ENCODE assay signal across 22 cellular contexts in genomic region chr5:173862047-173862477, GRCh38.
"Had no signal": no experiment of that assay in that cellular context is flagged by ENCODE, and none has a peak within 500 bp of the region (broad histone marks: within the 10 kb centered on the region; RNA-seq: fewer than 3 reads in every experiment).

No MANE protein-coding gene starts in this region.

- H3K4me3 ChIP-seq: ascending aorta, body of pancreas, MG63 had no signal

- H3K27me3 ChIP-seq: ascending aorta, body of pancreas, MG63 had no signal

- H3K27ac ChIP-seq: ascending aorta had no signal

- H3K36me3 ChIP-seq: ascending aorta, MG63 had no signal

- DNase-seq: activated CD4-positive, alpha-beta T cell treated with anti-CD3 and anti-CD28 coated beads, Interleukin-2, amount 10 ng/mL, durations not matched to agents 24 days and 14 days; activated CD4-positive, alpha-beta T cell treated with anti-CD3 and anti-CD28 coated beads, Interleukin-2, amount 50 U/mL, for 48 hours; activated CD4-positive, CD25-positive, alpha-beta regulatory T cell treated with anti-CD3 and anti-CD28 coated beads, Interleukin-2, amount 50 U/mL, for 72 hours; activated CD8-positive, alpha-beta memory T cell treated with anti-CD3 and anti-CD28 coated beads, Interleukin-2, amount 10 ng/mL, durations not matched to agents 7 days and 5 days; activated effector memory CD4-positive, alpha-beta T cell treated with Interleukin-2 at 50 U/mL for 16 hours; activated naive CD4-positive, alpha-beta T cell treated with Interleukin-2 at 50 U/mL for 16 hours; activated naive CD8-positive, alpha-beta T cell treated with anti-CD3 and anti-CD28 coated beads, Interleukin-2, amount 50 U/mL, for 24 hours; activated T-cell treated with anti-CD3 and anti-CD28 coated beads, Interleukin-2, amount 50 U/mL, for 24 hours; amniotic stem cell; body of pancreas; MG63; MV-4-11; NCI-H1105; NCI-H1436 treated with DMSO at 0.1 percent for 48 hours; NCI-H187; NCI-H2081; NCI-H446; NCI-H524; PC-3; SHP77 treated with DMSO at 0.1 percent for 48 hours; T-helper 9 cell had no signal

- H3K9me3 ChIP-seq: ascending aorta, body of pancreas had no signal
